In the genomic region with DNA sequence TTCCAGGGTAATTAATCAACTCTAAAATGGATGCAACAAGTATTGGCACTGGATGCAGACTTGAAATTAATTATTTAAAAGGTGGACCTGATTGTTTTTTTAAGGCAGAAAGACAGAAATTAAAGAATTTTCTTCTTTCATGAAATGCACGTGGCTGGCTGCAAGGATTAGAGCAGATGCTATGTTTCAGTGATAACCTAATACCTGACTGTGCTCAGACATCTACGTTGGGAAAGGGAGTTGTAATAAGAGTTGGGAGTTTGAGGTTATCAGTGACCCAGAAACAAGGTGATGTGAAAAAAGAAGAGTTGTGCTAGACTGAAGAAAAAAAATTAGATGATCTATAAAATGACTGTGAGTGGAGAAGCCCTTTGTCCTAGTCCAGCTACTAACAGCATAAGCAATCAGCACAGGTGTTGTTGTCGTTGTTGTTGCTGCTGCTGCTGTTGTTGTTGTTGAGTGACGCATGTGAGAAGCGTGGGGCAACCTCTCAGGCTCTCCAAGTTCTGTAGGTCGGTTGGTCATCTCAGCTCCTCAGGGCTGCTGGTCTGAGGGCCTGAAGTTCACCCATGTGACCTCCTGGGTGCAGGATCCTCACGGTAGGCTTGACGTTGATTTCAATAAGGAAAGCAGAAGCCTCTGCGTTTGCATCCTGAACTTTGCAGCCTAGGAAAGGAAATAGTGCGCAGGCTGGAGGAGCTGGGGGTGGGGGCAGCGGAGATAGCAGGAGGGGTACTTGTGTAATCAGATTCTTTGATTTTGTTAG, we compare ENCODE assay signal across 11 cellular contexts. TPM values are rescaled to one million over a fixed set of nuclear protein-coding genes. Genes with fewer than 3 reads are reported as not detected.
DNase-seq lines count a peak whose midpoint lies in the region; ATAC-seq and TF ChIP-seq lines count a peak whose summit lies in the region.
"Had no signal": no experiment of that assay in that cellular context is flagged by ENCODE, and none has a peak within 500 bp of the region (broad histone marks: within the 10 kb centered on the region; RNA-seq: fewer than 3 reads in every experiment).

No MANE protein-coding gene starts in this region.

- H4K20me1 ChIP-seq in mammary epithelial cell (ENCODE audit: insufficient read depth, low read length) = no peaks in the 10 kb centered on the region

- H3K27me3 Mint-ChIP-seq in mesothelial cell of epicardium (ENCODE audit: low read depth) (peaks cover 94% of the 10 kb centered on the region), type B pancreatic cell (peaks cover 95% of the 10 kb centered on the region)
- peaks cover 89% of the 10 kb centered on the region for H3K27me3 Mint-ChIP-seq in stimulated activated memory B cell treated with anti-CD40 and anti-IgM and Interleukin-4, amounts not matched to agents 10 μg/mL and 1 μg/mL and 100 μg/mL, for 72 hours

- no peak for TF ChIP-seq POLR2A in breast epithelium (IDR thresholded peaks at IDR 0.05)

- H3K4me2 ChIP-seq in mammary epithelial cell (ENCODE audit: insufficient read depth, low read depth, low read length) = no peak overlapping the region

- BruUV-seq in mammary epithelial cell (replicated peaks; lab: Mats Ljungman, UMichigan) = no TSS peak

- H3K4me3 Mint-ChIP-seq in mesothelial cell of epicardium = peak overlapping the region; percentile 59
- peak overlapping the region; percentile 90 for H3K4me3 Mint-ChIP-seq in type B pancreatic cell
- H3K4me3 Mint-ChIP-seq in stimulated activated memory B cell treated with anti-CD40 and anti-IgM and Interleukin-4, amounts not matched to agents 10 μg/mL and 1 μg/mL and 100 μg/mL, for 72 hours = no peak overlapping the region

- H3K36me3 Mint-ChIP-seq in mesothelial cell of epicardium (no peaks in the 10 kb centered on the region), type B pancreatic cell (peaks cover 3% of the 10 kb centered on the region)
- H3K36me3 Mint-ChIP-seq in stimulated activated memory B cell treated with anti-CD40 and anti-IgM and Interleukin-4, amounts not matched to agents 10 μg/mL and 1 μg/mL and 100 μg/mL, for 72 hours = no peaks in the 10 kb centered on the region

- H3K4me1 Mint-ChIP-seq in mesothelial cell of epicardium (peaks cover 4% of the 10 kb centered on the region), type B pancreatic cell (ENCODE audit: unreplicated experiment) (peaks cover 9% of the 10 kb centered on the region)
- peaks cover 19% of the 10 kb centered on the region for H3K4me1 Mint-ChIP-seq in stimulated activated memory B cell treated with anti-CD40 and anti-IgM and Interleukin-4, amounts not matched to agents 10 μg/mL and 1 μg/mL and 100 μg/mL, for 72 hours

- H3K9me3 ChIP-seq in breast epithelium (no peaks in the 10 kb centered on the region), mammary epithelial cell (replicated peaks; ENCODE audit: insufficient read depth, low read length) (peaks cover 3% of the 10 kb centered on the region)
- H3K9me3 ChIP-seq: adrenal gland had no signal

- no peaks in the 10 kb centered on the region for H3K9me3 Mint-ChIP-seq in mesothelial cell of epicardium
- no peaks in the 10 kb centered on the region for H3K9me3 Mint-ChIP-seq in type B pancreatic cell
- peaks cover 2% of the 10 kb centered on the region for H3K9me3 Mint-ChIP-seq in stimulated activated memory B cell treated with anti-CD40 and anti-IgM and Interleukin-4, amounts not matched to agents 10 μg/mL and 1 μg/mL and 100 μg/mL, for 72 hours

- intact Hi-C loops in breast epithelium (cut with DNase I; ENCODE audit: low total_unique reads) (loop anchor here (1.0 kb wide), 1 partner anchor 8 kb away; no protein-coding TSS in a partner anchor), mammary epithelial cell (cut with micrococcal nuclease) (no loop called here)

- no peak overlapping the region for H2AFZ ChIP-seq in mammary epithelial cell (ENCODE audit: low read depth, low read length)

- no peaks in the 10 kb centered on the region for H3K79me2 ChIP-seq in mammary epithelial cell (ENCODE audit: insufficient read depth, low read length)

- no peak overlapping the region for H3K9ac ChIP-seq in mammary epithelial cell (ENCODE audit: insufficient read depth, low read length)

- H3K4me3 ChIP-seq in breast epithelium (peak overlapping the region in 2 of 3 donors; percentile 28 to 50), mammary epithelial cell (replicated peaks in 1 of 3; ENCODE audit: insufficient read depth in 1 of 3, low read depth in 2 of 3, low read length in 3 of 3) (no peak overlapping the region)
- H3K4me3 ChIP-seq: adrenal gland had no signal

- H3K27ac ChIP-seq in breast epithelium (no peak overlapping the region), mammary epithelial cell (ENCODE audit: insufficient read depth, low read depth, low read length) (no peak overlapping the region), cingulate gyrus (ENCODE audit: low read depth, low read length) (peak overlapping the region; percentile 96)
- H3K27ac ChIP-seq: adrenal gland had no signal

- H3K4me1 ChIP-seq in breast epithelium (no peaks in the 10 kb centered on the region), mammary epithelial cell (ENCODE audit: insufficient read depth, low read length) (no peaks in the 10 kb centered on the region)

- TF ChIP-seq CTCF in breast epithelium (IDR thresholded peaks at IDR 0.05) (no peak), mammary epithelial cell (conservative IDR thresholded peaks at IDR 0.05 in 1 of 2, IDR thresholded peaks at IDR 0.05 in 1 of 2; ENCODE audit: extremely low read depth in 1 of 2, insufficient read depth in 1 of 2, low read depth in 1 of 2, low read length in 2 of 2) (no peak), mesothelial cell of epicardium (IDR thresholded peaks at IDR 0.05; ENCODE audit: unreplicated experiment) (no peak), type B pancreatic cell (conservative IDR thresholded peaks at IDR 0.05) (no peak)

- in situ Hi-C loops in mammary epithelial cell (cut with MboI; ENCODE audit: low sequenced_read_pairs in 2 of 2) = loop anchor here in 1 of 2 donors (25.0 kb wide), 1 partner anchor 1699 kb away; no protein-coding TSS in a partner anchor

- dilution Hi-C loops in mammary epithelial cell (cut with HindIII; ENCODE audit: low sequenced_read_pairs) = no loop called here

- H3K27ac Mint-ChIP-seq in mesothelial cell of epicardium (no peak overlapping the region), type B pancreatic cell (peak overlapping the region; percentile 77)
- no peak overlapping the region for H3K27ac Mint-ChIP-seq in stimulated activated memory B cell treated with anti-CD40 and anti-IgM and Interleukin-4, amounts not matched to agents 10 μg/mL and 1 μg/mL and 100 μg/mL, for 72 hours

- DNase-seq in breast epithelium (ENCODE audit: low spot score in 2 of 2) (no peak), mammary epithelial cell (no peak), mesothelial cell of epicardium (ENCODE audit: low spot score in 2 of 2, unreplicated experiment in 2 of 2) (no peak), type B pancreatic cell (ENCODE audit: extremely low spot score, unreplicated experiment) (no peak), NCI-H1092 (lab: John Stamatoyannopoulos, UW) (no peak), NCI-H774 (lab: John Stamatoyannopoulos, UW) (no peak)
- DNase-seq: adrenal gland; stimulated activated CD4-positive, alpha-beta T cell treated with anti-CD3 and anti-CD28 coated beads, Interleukin-4, amount 100 ng/mL, for 1 hour; T-helper 2 cell had no signal

- WGBS in mammary epithelial cell (ENCODE audit: low coverage, missing lambda C conversion rate) = 10% methylated on average over 11 of the region's 11 CpGs

- H3K36me3 ChIP-seq in breast epithelium (no peaks in the 10 kb centered on the region), mammary epithelial cell (ENCODE audit: insufficient read depth, low read length) (no peaks in the 10 kb centered on the region)
- H3K36me3 ChIP-seq: adrenal gland had no signal

- CTCF ChIA-PET in mammary epithelial cell (lab: Charles Lee; ENCODE audit: low non-redundant PET) = no interaction called here

- H3K27me3 ChIP-seq in breast epithelium (peaks cover 7 to 98% of the 10 kb centered on the region in 2 donors), mammary epithelial cell (ENCODE audit: insufficient read depth, low read length) (peaks cover 70% of the 10 kb centered on the region)

- no peak for ATAC-seq in stimulated activated memory B cell treated with anti-CD40 and anti-IgM and Interleukin-4, amounts not matched to agents 10 μg/mL and 1 μg/mL and 100 μg/mL, for 72 hours

RNA-seq across cellular contexts. Expression of a gene that starts 7.6 kb away (rescaled TPM):
- total RNA-seq in breast epithelium (1 to 10 TPM in 1 of 3 donors, under 1 TPM in 2; 0.32 to 3.4 (median 0.98) TPM), mammary epithelial cell (not detected), mesothelial cell of epicardium (not detected in 3 replicates), type B pancreatic cell (ENCODE audit: low replicate concordance) (0.14 and 2.1 TPM in 2 replicates)
- polyA plus RNA-seq in mammary epithelial cell = not detected
- not detected for polyA minus RNA-seq in mammary epithelial cell

Comparison
In these comparisons a context has a peak if more than half of its experiments do, and no peak if none do; other contexts are left out.
1. H3K4me3 ChIP-seq: peak in breast epithelium (2 of 3); none in mammary epithelial cell (0 of 3).